Comparison of ENCODE assay signal across 23 cellular contexts in the genomic region with DNA sequence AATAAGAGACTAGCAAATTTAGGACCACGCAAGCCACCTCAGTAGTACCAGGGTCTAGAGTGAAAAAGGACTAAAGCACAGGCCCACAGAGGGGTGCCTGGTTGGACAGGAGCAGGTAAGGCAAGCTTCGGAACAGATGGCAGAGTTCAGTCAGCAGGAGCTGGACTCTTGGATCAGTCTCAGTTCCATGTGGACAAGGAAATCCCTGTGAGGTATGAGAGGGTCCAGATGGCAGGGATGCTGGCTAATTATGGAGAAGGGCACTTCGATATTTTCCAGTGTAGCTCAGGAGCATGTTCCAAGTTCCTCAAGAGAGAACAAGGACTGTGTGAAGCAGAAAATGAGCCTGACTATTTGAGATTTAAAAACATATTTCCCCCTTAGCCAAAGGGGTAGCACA. TPM values are rescaled to one million over a fixed set of nuclear protein-coding genes. Genes with fewer than 3 reads are reported as not detected.
DNase-seq lines count a peak whose midpoint lies in the region; ATAC-seq, FAIRE-seq and TF ChIP-seq lines count a peak whose summit lies in the region.
"Had no signal": no experiment of that assay in that cellular context is flagged by ENCODE, and none has a peak within 500 bp of the region (broad histone marks: within the 10 kb centered on the region; RNA-seq: fewer than 3 reads in every experiment).

No MANE protein-coding gene starts in this region.

- H3K4me2 ChIP-seq in SK-N-SH = no peak overlapping the region

- H3K27ac ChIP-seq in SK-N-SH (ENCODE audit: low read depth in 2 of 2, low read length in 1 of 2) = no peak overlapping the region
- H3K27ac ChIP-seq: brain microvascular endothelial cell, C4-2B, left lung, SJCRH30 had no signal

- peaks cover 0 to 2% (median 0%) of the 10 kb centered on the region in 9 donors for H3K9me3 Mint-ChIP-seq in naive thymus-derived CD8-positive, alpha-beta T cell

- no peaks in the 10 kb centered on the region for H3F3A ChIP-seq in SK-N-SH (replicated peaks; ENCODE audit: insufficient read depth)

- H3K4me3 ChIP-seq in bronchial epithelial cell (ENCODE audit: low read depth, low read length) (no peak overlapping the region), SK-N-SH (ENCODE audit: low read depth in 2 of 2, low read length in 1 of 2) (no peak overlapping the region)
- H3K4me3 ChIP-seq: left lung, SJCRH30 had no signal

- FAIRE-seq in bronchial epithelial cell (lab: Jason Lieb, UNC) (peak; percentile 18), GM12892 (lab: Jason Lieb, UNC) (no peak)
- FAIRE-seq: RCC 7860 had no signal

- H3K79me2 ChIP-seq in SK-N-SH (ENCODE audit: insufficient read depth) = peaks cover 5% of the 10 kb centered on the region; the same call in 1 of the 2 replicates

- WGBS in SK-N-SH (ENCODE audit: low lambda C conversion rate) = 88% methylated on average over 3 of the region's 3 CpGs

- peak overlapping the region in 8 of 10 donors; percentile 32 to 83 (median 51) for H3K27ac Mint-ChIP-seq in naive thymus-derived CD8-positive, alpha-beta T cell
- H3K27ac Mint-ChIP-seq: activated T-helper 2 cell treated with anti-CD3 and anti-CD28 coated beads, Interferon-gamma antibody, Interleukin-2, Interleukin-4, amounts not matched to agents 10 μg/mL and 5 μg/mL and 100 μg/mL, durations not matched to agents 14 hours and 24 hours and 36 hours; T-helper 17 cell had no signal

- no peaks in the 10 kb centered on the region for H3K27me3 Mint-ChIP-seq in naive thymus-derived CD8-positive, alpha-beta T cell
- H3K27me3 Mint-ChIP-seq: T-helper 17 cell had no signal

- TF ChIP-seq EP300 in SK-N-SH (IDR thresholded peaks at IDR 0.05; ENCODE audit: borderline replicate concordance in 1 of 2, low read depth in 1 of 2, low read length in 1 of 2) = no peak

- no peak for TF ChIP-seq RAD21 in SK-N-SH (IDR thresholded peaks at IDR 0.05; ENCODE audit: low read length)

- H3K36me3 Mint-ChIP-seq in naive thymus-derived CD8-positive, alpha-beta T cell = no peaks in the 10 kb centered on the region

- no peaks in the 10 kb centered on the region for H3K36me3 ChIP-seq in bronchial epithelial cell (ENCODE audit: control insufficient read depth, insufficient read depth, low read length)
- no peaks in the 10 kb centered on the region for H3K36me3 ChIP-seq in SK-N-SH (replicated peaks in 1 of 2; ENCODE audit: control insufficient read depth in 1 of 2, insufficient read depth in 2 of 2, low read length in 1 of 2)
- H3K36me3 ChIP-seq: brain microvascular endothelial cell, left lung, SJCRH30 had no signal

- H3K9ac ChIP-seq in SK-N-SH = no peak overlapping the region

- TF ChIP-seq CTCF in bronchial epithelial cell (IDR thresholded peaks at IDR 0.05; ENCODE audit: insufficient read depth, low read length, severe bottlenecking) (no peak), SK-N-SH (IDR thresholded peaks at IDR 0.05) (no peak)

- CTCF ChIA-PET in SK-N-SH (lab: Yijun Ruan, JAX) = interaction anchor here (1.2 to 1.7 kb wide), 2 partner anchors 35 to 56 kb away, joined by 3 to 7 read pairs; no protein-coding TSS in a partner anchor

- H3K27me3 ChIP-seq in bronchial epithelial cell (ENCODE audit: control insufficient read depth, insufficient read depth, low read length) = no peaks in the 10 kb centered on the region
- H3K27me3 ChIP-seq in SK-N-SH (ENCODE audit: insufficient read depth) = no peaks in the 10 kb centered on the region
- H3K27me3 ChIP-seq: brain microvascular endothelial cell, left lung, SJCRH30 had no signal

- no peaks in the 10 kb centered on the region for H4K20me1 ChIP-seq in SK-N-SH (ENCODE audit: insufficient read depth)

- POLR2A ChIA-PET in naive thymus-derived CD8-positive, alpha-beta T cell (lab: Charles Lee) = interaction anchor here (9.6 kb wide), 1 partner anchor 57 kb away, joined by 200 read pairs; a partner anchor contains a TSS
- POLR2A ChIA-PET in SK-N-SH (lab: Yijun Ruan, JAX) = no interaction called here

- H2AFZ ChIP-seq in SK-N-SH (ENCODE audit: low read depth) = no peak overlapping the region

- H3K9me2 ChIP-seq in SK-N-SH = no peaks in the 10 kb centered on the region

- TF ChIP-seq POLR2A in GM12892 (IDR thresholded peaks at IDR 0.05; ENCODE audit: low read depth, low read length) = no peak

- peaks cover 0 to 19% of the 10 kb centered on the region in 2 experiments; a peak in 2 of 4 replicates for H3K4me1 ChIP-seq in SK-N-SH (ENCODE audit: control insufficient read depth in 1 of 2, insufficient read depth in 2 of 2, low read depth in 1 of 2, low read length in 1 of 2)

- peak overlapping the region in 1 of 10 donors; percentile 20 for H3K4me3 Mint-ChIP-seq in naive thymus-derived CD8-positive, alpha-beta T cell
- H3K4me3 Mint-ChIP-seq: T-helper 17 cell had no signal

- peaks cover 17 to 35% (median 27%) of the 10 kb centered on the region in 4 donors for H3K4me1 Mint-ChIP-seq in naive thymus-derived CD8-positive, alpha-beta T cell

- DNase-seq in DMS 273 (lab: John Stamatoyannopoulos, UW; ENCODE audit: unreplicated experiment) (peak; percentile 96), NCI-H2171 treated with DMSO at 0.1 percent for 48 hours (lab: John Stamatoyannopoulos, UW) (peak; percentile 84), bronchial epithelial cell (ENCODE audit: low read depth) (no peak), GM12892 (ENCODE audit: insufficient read length) (no peak), SK-N-SH (no peak), H4 (ENCODE audit: low spot score) (no peak)
- DNase-seq in naive thymus-derived CD8-positive, alpha-beta T cell = no peak
- DNase-seq: activated CD4-positive, alpha-beta T cell treated with anti-CD3 and anti-CD28 coated beads, Interleukin-2, amount 50 U/mL, for 1 hour; brain microvascular endothelial cell; dermis blood vessel endothelial cell; DMS153; GF-D8; left lung; MM.1S; NCI-H146; NCI-H345; SJCRH30; T-helper 17 cell had no signal

- ATAC-seq in naive thymus-derived CD8-positive, alpha-beta T cell = no peak
- ATAC-seq: left lung, T-helper 17 cell had no signal

- H3K9me3 ChIP-seq in SK-N-SH = no peaks in the 10 kb centered on the region
- H3K9me3 ChIP-seq: left lung had no signal

TF ChIP-seq in SK-N-SH, 30 proteins besides CTCF, POLR2A, EP300 and RAD21:
- TF ChIP-seq SMC3 (IDR thresholded peaks at IDR 0.05; ENCODE audit: low read depth, low read length) = no peak
- TF ChIP-seq, protein P1, sequence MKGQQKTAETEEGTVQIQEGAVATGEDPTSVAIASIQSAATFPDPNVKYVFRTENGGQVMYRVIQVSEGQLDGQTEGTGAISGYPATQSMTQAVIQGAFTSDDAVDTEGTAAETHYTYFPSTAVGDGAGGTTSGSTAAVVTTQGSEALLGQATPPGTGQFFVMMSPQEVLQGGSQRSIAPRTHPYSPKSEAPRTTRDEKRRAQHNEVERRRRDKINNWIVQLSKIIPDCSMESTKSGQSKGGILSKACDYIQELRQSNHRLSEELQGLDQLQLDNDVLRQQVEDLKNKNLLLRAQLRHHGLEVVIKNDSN (IDR thresholded peaks at IDR 0.05; ENCODE audit: borderline replicate concordance, low read depth) = no peak

RNA-seq across cellular contexts. Expression of a gene that starts 4.4 kb away (rescaled TPM):
- 7.1 and 12.5 TPM in 2 replicates for total RNA-seq in bronchial epithelial cell
- total RNA-seq in naive thymus-derived CD8-positive, alpha-beta T cell = 100 to 1,000 TPM; 200 to 205 TPM
- polyA plus RNA-seq in naive thymus-derived CD8-positive, alpha-beta T cell = 100 to 1,000 TPM in 2 of 3 donors, 10 to 100 TPM in 1; 87.8 to 110 (median 108) TPM
- polyA plus RNA-seq in GM12892 (2012; ENCODE audit: missing spikeins) = 277 TPM
- polyA plus RNA-seq in SK-N-SH (2012; rRNA removed) = 21.6 and 28.4 TPM in 2 replicates
- polyA plus RNA-seq in SK-N-SH (2012; cell fraction: cytosol; rRNA removed) = 42.1 and 66.2 TPM in 2 replicates
- 11.4 and 12.7 TPM in 2 replicates for polyA plus RNA-seq in SK-N-SH (2012; cell fraction: nucleus; rRNA removed)
- 12.2 and 16.3 TPM in 2 replicates for total RNA-seq in H4 (2014; rRNA removed; shearing (Covaris generic))

RNA-seq across cellular contexts. Expression of a gene that starts 40.7 kb away (rescaled TPM):
- not detected in 2 replicates for total RNA-seq in bronchial epithelial cell
- total RNA-seq in naive thymus-derived CD8-positive, alpha-beta T cell = 1 to 10 TPM; 1.9 to 3.4 TPM
- polyA plus RNA-seq in naive thymus-derived CD8-positive, alpha-beta T cell = 10 to 100 TPM in 1 of 3 donors, 1 to 10 TPM in 2; 7.6 to 11.0 (median 8.3) TPM
- polyA plus RNA-seq in GM12892 (2012; ENCODE audit: missing spikeins) = not detected
- polyA plus RNA-seq in SK-N-SH (2012; rRNA removed) = not detected in 2 replicates
- not detected in 2 replicates for polyA plus RNA-seq in SK-N-SH (2012; cell fraction: cytosol; rRNA removed)
- not detected in 2 replicates for polyA plus RNA-seq in SK-N-SH (2012; cell fraction: nucleus; rRNA removed)
- not detected in 2 replicates for total RNA-seq in H4 (2014; rRNA removed; shearing (Covaris generic))
- total RNA-seq: dermis blood vessel endothelial cell, SJCRH30, ureter had no signal
- polyA plus RNA-seq: neural cell had no signal

RNA-seq across cellular contexts. Expression of a gene that starts 56.4 kb away (rescaled TPM):
- total RNA-seq in bronchial epithelial cell = 18.4 and 25.0 TPM in 2 replicates
- 10 to 100 TPM; 40.2 to 51.5 TPM for total RNA-seq in naive thymus-derived CD8-positive, alpha-beta T cell
- polyA plus RNA-seq in naive thymus-derived CD8-positive, alpha-beta T cell = 10 to 100 TPM; 11.7 to 18.0 (median 13.8) TPM
- polyA plus RNA-seq in GM12892 (2012; ENCODE audit: missing spikeins) = 7.7 TPM
- 8.1 and 11.8 TPM in 2 replicates for polyA plus RNA-seq in SK-N-SH (2012; rRNA removed)
- polyA plus RNA-seq in SK-N-SH (2012; cell fraction: cytosol; rRNA removed) = 7.8 and 10.0 TPM in 2 replicates
- 10.5 and 20.3 TPM in 2 replicates for polyA plus RNA-seq in SK-N-SH (2012; cell fraction: nucleus; rRNA removed)
- total RNA-seq in H4 (2014; rRNA removed; shearing (Covaris generic)) = 16.6 and 19.1 TPM in 2 replicates

Comparison
In these comparisons a context has a peak if more than half of its experiments do, and no peak if none do; other contexts are left out.
1. DNase-seq: peak in DMS 273 (single experiment) and NCI-H2171 treated with DMSO at 0.1 percent for 48 hours (single experiment); none in bronchial epithelial cell (single experiment), naive thymus-derived CD8-positive, alpha-beta T cell (0 of 10), GM12892 (single experiment), SK-N-SH (single experiment) and H4 (single experiment).
2. RNA of a gene that starts 4.4 kb away (total RNA-seq): 200 to 205 TPM in naive thymus-derived CD8-positive, alpha-beta T cell; 12.2 to 16.3 TPM in H4 and 7.1 to 12.5 TPM in bronchial epithelial cell; every median in the first group is over 10 times any median in the second.